In genomic region chr15:42034628-42035177, GRCh38 we compare ENCODE assay signal across 23 cellular contexts. TPM values are rescaled to one million over a fixed set of nuclear protein-coding genes. Genes with fewer than 3 reads are reported as not detected.
DNase-seq lines count a peak whose midpoint lies in the region; ATAC-seq and TF ChIP-seq lines count a peak whose summit lies in the region.
"Had no signal": no experiment of that assay in that cellular context is flagged by ENCODE, and none has a peak within 500 bp of the region (broad histone marks: within the 10 kb centered on the region; RNA-seq: fewer than 3 reads in every experiment).

No MANE protein-coding gene starts in this region.

- H3K4me2 ChIP-seq in GM23248 (ENCODE audit: unreplicated experiment) = no peak overlapping the region

- 0 out of 2 replicates have a peak, but pooled peaks cover 5% of the 10 kb centered on the region for H3K27me3 ChIP-seq in GM23248 (replicated peaks; ENCODE audit: insufficient read depth)
- H3K27me3 ChIP-seq: esophagus muscularis mucosa, SJCRH30 had no signal

- DNase-seq in Calu3 (no peak), GM23248 (no peak), globus pallidus (ENCODE audit: low spot score) (no peak), immature natural killer cell (no peak), NCI-H1105 treated with DMSO at 0.1 percent for 48 hours (lab: John Stamatoyannopoulos, UW) (no peak)
- DNase-seq: activated CD4-positive, alpha-beta T cell treated with anti-CD3 and anti-CD28 coated beads, Interleukin-2, amount 50 U/mL, for 4 hours; amygdala; central memory CD4-positive, alpha-beta T cell; effector CD4-positive, alpha-beta T cell; NCI-H1092; NCI-H2081; NCI-H524; SJCRH30; stimulated activated CD8-positive, alpha-beta memory T cell treated with anti-CD3 and anti-CD28 coated beads, Interleukin-4, amount 100 ng/mL, for 48 hours; substantia nigra had no signal

- H3K27me3 Mint-ChIP-seq in Calu3 (ENCODE audit: unreplicated experiment) (peaks cover 21% of the 10 kb centered on the region), immature natural killer cell (ENCODE audit: low read depth in 3 of 3) (peaks cover 0 to 8% (median 7%) of the 10 kb centered on the region in 3 donors)
- H3K27me3 Mint-ChIP-seq in activated T-helper 17 cell treated with anti-CD3 and anti-CD28 coated beads, Interleukin-2, amount 50 U/mL, for 72 hours = no peaks in the 10 kb centered on the region

- no peaks in the 10 kb centered on the region for H3K4me1 ChIP-seq in GM23248 (ENCODE audit: insufficient read depth)
- H3K4me1 ChIP-seq: SJCRH30 had no signal

- H3K9me3 ChIP-seq in GM23248 (ENCODE audit: low read depth) = no peaks in the 10 kb centered on the region
- H3K9me3 ChIP-seq: esophagus muscularis mucosa, SJCRH30 had no signal

- WGBS in GM23248 (ENCODE audit: low coverage in 1 of 2, low lambda C conversion rate in 2 of 2, missing lambda C conversion rate in 2 of 2), 2 experiments = 59 to 67% methylated on average over 6 of the region's 6 CpGs

- H3K9me3 Mint-ChIP-seq in Calu3 (ENCODE audit: low read depth, unreplicated experiment) (no peaks in the 10 kb centered on the region), immature natural killer cell (no peaks in the 10 kb centered on the region)
- H3K9me3 Mint-ChIP-seq in activated T-helper 17 cell treated with anti-CD3 and anti-CD28 coated beads, Interleukin-2, amount 50 U/mL, for 72 hours = no peaks in the 10 kb centered on the region

- H3K27ac ChIP-seq in GM23248 = no peak overlapping the region
- H3K27ac ChIP-seq in skin epidermis = peak overlapping the region in 19 of 21 experiments; percentile 1 to 86 (median 71)
- H3K27ac ChIP-seq: esophagus muscularis mucosa, SJCRH30 had no signal

- no peaks in the 10 kb centered on the region for H3K9me2 ChIP-seq in GM23248 (ENCODE audit: insufficient read depth)

- in situ Hi-C loops in GM23248 (cut with MboI) = no loop called here

- intact Hi-C loops in Calu3 (cut with micrococcal nuclease; ENCODE audit: unreplicated experiment) = no loop called here

- H3K36me3 Mint-ChIP-seq in Calu3 (ENCODE audit: insufficient read depth, unreplicated experiment) (no peaks in the 10 kb centered on the region), immature natural killer cell (no peaks in the 10 kb centered on the region)
- H3K36me3 Mint-ChIP-seq in activated T-helper 17 cell treated with anti-CD3 and anti-CD28 coated beads, Interleukin-2, amount 50 U/mL, for 72 hours (ENCODE audit: low read depth) = no peaks in the 10 kb centered on the region

- H3F3A ChIP-seq in GM23248 (ENCODE audit: insufficient read depth) = no peaks in the 10 kb centered on the region

- H3K36me3 ChIP-seq in GM23248 (ENCODE audit: low read depth) = no peaks in the 10 kb centered on the region
- H3K36me3 ChIP-seq: esophagus muscularis mucosa, SJCRH30 had no signal

- H3K4me3 Mint-ChIP-seq in Calu3 (ENCODE audit: low read depth, unreplicated experiment) (no peak overlapping the region), immature natural killer cell (no peak overlapping the region)
- peak overlapping the region; percentile 34 for H3K4me3 Mint-ChIP-seq in activated T-helper 17 cell treated with anti-CD3 and anti-CD28 coated beads, Interleukin-2, amount 50 U/mL, for 72 hours

- CTCF ChIA-PET in Calu3 (lab: Charles Lee) = no interaction called here

- peak overlapping the region; percentile 26 for H3K27ac Mint-ChIP-seq in Calu3 (ENCODE audit: unreplicated experiment)
- H3K27ac Mint-ChIP-seq in activated T-helper 17 cell treated with anti-CD3 and anti-CD28 coated beads, Interleukin-2, amount 50 U/mL, for 72 hours = peak overlapping the region; percentile 31
- no peak overlapping the region for H3K27ac Mint-ChIP-seq in immature natural killer cell

- no peak overlapping the region for H3K9ac ChIP-seq in GM23248

- H3K79me2 ChIP-seq in GM23248 (ENCODE audit: insufficient read depth) = no peaks in the 10 kb centered on the region

- H3K4me1 Mint-ChIP-seq in Calu3 (ENCODE audit: low read depth, unreplicated experiment) = peaks cover 8% of the 10 kb centered on the region
- H3K4me1 Mint-ChIP-seq in activated T-helper 17 cell treated with anti-CD3 and anti-CD28 coated beads, Interleukin-2, amount 50 U/mL, for 72 hours = peaks cover 10% of the 10 kb centered on the region
- H3K4me1 Mint-ChIP-seq in immature natural killer cell = no peaks in the 10 kb centered on the region

- H3K4me3 ChIP-seq in GM23248 = no peak overlapping the region
- no peak overlapping the region for H3K4me3 ChIP-seq in skin epidermis
- H3K4me3 ChIP-seq: esophagus muscularis mucosa, K562, SJCRH30 had no signal

- no TSS peak for BruUV-seq in Calu3 (replicated peaks; lab: Mats Ljungman, UMichigan)

- TF ChIP-seq CTCF in Calu3 (IDR thresholded peaks at IDR 0.05; ENCODE audit: unreplicated experiment) = no peak

- ATAC-seq in activated T-helper 17 cell treated with anti-CD3 and anti-CD28 coated beads, Interleukin-2, amount 50 U/mL, for 72 hours (replicated peaks) = no peak
- ATAC-seq: K562 had no signal

- no peaks in the 10 kb centered on the region for H4K20me1 ChIP-seq in GM23248 (ENCODE audit: insufficient read depth)

- peak overlapping the region; percentile 41; the same call in 1 of the 2 replicates for H2AFZ ChIP-seq in GM23248

RNA-seq across cellular contexts. Expression of gene PLA2G4E, which starts 13.9 kb away (rescaled TPM):
- 0.09 TPM in 1 of 2 replicates, not detected in the other for total RNA-seq in Calu3 (2022)
- total RNA-seq in GM23248 (2014; rRNA removed; shearing (Covaris generic)) = not detected in 2 replicates
- polyA plus RNA-seq in GM23248 (2016; fragmentation: Nextera tagmentation; extraction: Ambion mirVana) (not detected in 2 replicates), immature natural killer cell (not detected)
- total RNA-seq in activated T-helper 17 cell treated with anti-CD3 and anti-CD28 coated beads, Interleukin-2, amount 50 U/mL, for 72 hours = under 1 TPM in 1 of 2 donors, not detected in 1; 0.13 TPM
- total RNA-seq: esophagus muscularis mucosa; glomerular endothelial cell; K562; PC-3; SJCRH30; T-helper 1 cell treated with Interleukin-12 subunit alpha and Interleukin-12 subunit beta and Interleukin-4 antibody, amounts not matched to agents 30 ng/mL and 1 ng/mL, for 36 hours had no signal

RNA-seq across cellular contexts. Expression of gene PLA2G4D, which starts 59.7 kb away (rescaled TPM):
- total RNA-seq in Calu3 (2022) = not detected in 2 replicates
- not detected in 2 replicates for total RNA-seq in GM23248 (2014; rRNA removed; shearing (Covaris generic))
- polyA plus RNA-seq in GM23248 (2016; fragmentation: Nextera tagmentation; extraction: Ambion mirVana) (not detected in 2 replicates), immature natural killer cell (not detected)
- under 1 TPM in 1 of 2 donors, not detected in 1; 0.09 TPM for total RNA-seq in activated T-helper 17 cell treated with anti-CD3 and anti-CD28 coated beads, Interleukin-2, amount 50 U/mL, for 72 hours
- total RNA-seq: esophagus muscularis mucosa; glomerular endothelial cell; mucosa of gallbladder; SJCRH30; T-helper 1 cell treated with Interleukin-12 subunit alpha and Interleukin-12 subunit beta and Interleukin-4 antibody, amounts not matched to agents 30 ng/mL and 1 ng/mL, for 36 hours had no signal
- polyA plus RNA-seq: K562 had no signal

Comparison
In these comparisons a context has a peak if more than half of its experiments do, and no peak if none do; other contexts are left out.
1. H3K27ac Mint-ChIP-seq: peak in Calu3 (single experiment) and activated T-helper 17 cell treated with anti-CD3 and anti-CD28 coated beads, Interleukin-2, amount 50 U/mL, for 72 hours (single experiment); none in immature natural killer cell (0 of 6).